ENCODE assay signal across 9 cellular contexts in the genomic region with DNA sequence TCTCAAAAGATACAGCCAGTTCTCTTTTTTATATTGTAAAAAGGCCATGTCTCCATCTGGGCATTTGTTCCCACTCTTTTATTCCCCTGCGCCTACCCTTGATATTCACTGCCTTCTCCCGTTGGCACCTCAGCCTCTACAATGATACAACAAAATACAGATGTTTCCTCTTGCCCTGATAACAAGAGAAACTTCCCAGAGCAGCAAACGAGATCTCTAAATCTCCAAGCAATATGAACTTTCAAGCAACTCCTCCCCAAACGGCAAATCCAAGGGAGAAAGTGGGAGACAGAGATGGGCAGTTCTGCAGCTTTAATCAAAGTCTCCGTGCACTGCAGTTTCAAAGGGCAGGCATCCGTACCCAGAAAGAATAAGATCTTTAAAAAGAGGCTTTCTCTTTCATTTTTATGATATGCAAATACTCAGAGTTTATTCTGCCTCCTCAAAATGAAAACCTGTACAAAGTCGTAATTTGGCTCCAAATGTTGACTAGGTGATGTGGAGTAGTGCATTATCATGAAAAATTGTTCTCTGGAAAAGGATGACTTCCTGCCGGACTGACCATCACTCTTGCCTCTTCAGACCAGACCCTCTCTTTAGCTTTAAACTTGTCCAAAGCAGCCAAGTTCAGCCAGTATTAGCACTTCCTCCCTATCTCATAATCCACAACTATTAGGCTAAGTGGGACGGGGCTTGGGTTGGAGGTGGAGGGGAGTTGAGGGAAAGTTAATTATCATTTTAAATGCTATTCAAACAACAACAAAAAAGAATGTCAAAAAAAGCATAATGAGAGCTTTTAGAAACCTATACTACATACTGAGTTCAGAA. TPM values are rescaled to one million over a fixed set of nuclear protein-coding genes. Genes with fewer than 3 reads are reported as not detected.
A peak's percentile ranks its signal among the peaks of the same experiment; 100 is the strongest.
DNase-seq lines count a peak whose midpoint lies in the region; ATAC-seq and TF ChIP-seq lines count a peak whose summit lies in the region.
"Had no signal": no experiment of that assay in that cellular context is flagged by ENCODE, and none has a peak within 500 bp of the region (broad histone marks: within the 10 kb centered on the region; RNA-seq: fewer than 3 reads in every experiment).

No MANE protein-coding gene starts in this region.

- H3K4me3 Mint-ChIP-seq in activated CD4-positive, alpha-beta memory T cell treated with anti-CD3 and anti-CD28 coated beads, Interleukin-2, amount 10 ng/mL, durations not matched to agents 7 days and 5 days: no peak overlapping the region

- no peaks in the 10 kb centered on the region for H3K36me3 ChIP-seq in ascending aorta
- H3K36me3 ChIP-seq in lower lobe of right lung: no peaks in the 10 kb centered on the region
- H3K36me3 ChIP-seq in thyroid gland: no peaks in the 10 kb centered on the region

- peak overlapping the region; percentile 41 to 75 for H3K4me3 ChIP-seq in ascending aorta
- H3K4me3 ChIP-seq in lower lobe of right lung: peak overlapping the region; percentile 52
- H3K4me3 ChIP-seq in thyroid gland (replicated peaks in 1 of 3): peak overlapping the region in 1 of 3 donors; percentile 8

- intact Hi-C loops in ascending aorta (cut with DNase I) (loop anchor here (5.0 kb wide), 1 partner anchor 82 kb away; no protein-coding TSS in a partner anchor), lower lobe of right lung (cut with DNase I) (no loop called here), thyroid gland (cut with DNase I) (no loop called here), head of caudate nucleus (cut with DNase I) (no loop called here)

- TF ChIP-seq CTCF in ascending aorta (IDR thresholded peaks at IDR 0.05) (no peak), lower lobe of right lung (IDR thresholded peaks at IDR 0.05) (no peak), thyroid gland (IDR thresholded peaks at IDR 0.05) (no peak)

- no peaks in the 10 kb centered on the region for H3K27me3 Mint-ChIP-seq in activated CD4-positive, alpha-beta memory T cell treated with anti-CD3 and anti-CD28 coated beads, Interleukin-2, amount 10 ng/mL, durations not matched to agents 7 days and 5 days

- H3K4me1 ChIP-seq in ascending aorta (peaks cover 0 to 11% of the 10 kb centered on the region in 2 donors), lower lobe of right lung (peaks cover 8% of the 10 kb centered on the region), thyroid gland (peaks cover 0 to 2% of the 10 kb centered on the region in 2 donors)

- H3K9me3 ChIP-seq in ascending aorta (no peaks in the 10 kb centered on the region), lower lobe of right lung (no peaks in the 10 kb centered on the region), thyroid gland (no peaks in the 10 kb centered on the region)

- no peak for TF ChIP-seq POLR2A in thyroid gland (IDR thresholded peaks at IDR 0.05)

- 46 to 58% methylated on average over 9 of the region's 9 CpGs for WGBS in thyroid gland, 2 donors

- CTCF ChIA-PET in activated CD4-positive, alpha-beta memory T cell treated with anti-CD3 and anti-CD28 coated beads, Interleukin-2, amount 10 ng/mL, durations not matched to agents 7 days and 5 days (lab: Charles Lee): no interaction called here

- no peak overlapping the region for H3K27ac Mint-ChIP-seq in activated CD4-positive, alpha-beta memory T cell treated with anti-CD3 and anti-CD28 coated beads, Interleukin-2, amount 10 ng/mL, durations not matched to agents 7 days and 5 days

- H3K4me1 Mint-ChIP-seq in activated CD4-positive, alpha-beta memory T cell treated with anti-CD3 and anti-CD28 coated beads, Interleukin-2, amount 10 ng/mL, durations not matched to agents 7 days and 5 days: no peaks in the 10 kb centered on the region

- ATAC-seq in HG02885 (IDR thresholded peaks at IDR 0.05; ENCODE audit: poor library complexity, unreplicated experiment) (peak; percentile 48), lower lobe of right lung (peak in 1 of 2 donors; percentile 36)

- H3K27me3 ChIP-seq in ascending aorta: no peaks in the 10 kb centered on the region
- no peaks in the 10 kb centered on the region for H3K27me3 ChIP-seq in lower lobe of right lung (ENCODE audit: low read depth)
- no peaks in the 10 kb centered on the region for H3K27me3 ChIP-seq in thyroid gland

- DNase-seq in ascending aorta (ENCODE audit: low spot score in 2 of 2) (no peak), lower lobe of right lung (no peak), thyroid gland (no peak), head of caudate nucleus (no peak), inferior parietal cortex (ENCODE audit: extremely low spot score) (no peak)
- DNase-seq in activated CD4-positive, alpha-beta memory T cell treated with anti-CD3 and anti-CD28 coated beads, Interleukin-2, amount 10 ng/mL, durations not matched to agents 7 days and 5 days: no peak

- H3K9me3 Mint-ChIP-seq in activated CD4-positive, alpha-beta memory T cell treated with anti-CD3 and anti-CD28 coated beads, Interleukin-2, amount 10 ng/mL, durations not matched to agents 7 days and 5 days: no peaks in the 10 kb centered on the region

- peak overlapping the region; percentile 64 to 84 for H3K27ac ChIP-seq in ascending aorta
- peak overlapping the region; percentile 61 for H3K27ac ChIP-seq in lower lobe of right lung
- peak overlapping the region; percentile 14 to 68 (median 24) for H3K27ac ChIP-seq in thyroid gland
- H3K27ac ChIP-seq: epithelial cell of prostate, RWPE1 had no signal

- POLR2A ChIA-PET in activated CD4-positive, alpha-beta memory T cell treated with anti-CD3 and anti-CD28 coated beads, Interleukin-2, amount 10 ng/mL, durations not matched to agents 7 days and 5 days (lab: Charles Lee): no interaction called here

- no peaks in the 10 kb centered on the region for H3K36me3 Mint-ChIP-seq in activated CD4-positive, alpha-beta memory T cell treated with anti-CD3 and anti-CD28 coated beads, Interleukin-2, amount 10 ng/mL, durations not matched to agents 7 days and 5 days (ENCODE audit: low read depth)

RNA-seq across cellular contexts. Expression of a gene that starts 0.7 kb away (rescaled TPM):
- 11.7 TPM for total RNA-seq in ascending aorta
- 17.2 TPM for total RNA-seq in lower lobe of right lung
- 10 to 100 TPM in 3 of 4 donors, 1 to 10 TPM in 1; 9.7 to 31.4 (median 12.6) TPM for total RNA-seq in thyroid gland
- total RNA-seq in activated CD4-positive, alpha-beta memory T cell treated with anti-CD3 and anti-CD28 coated beads, Interleukin-2, amount 10 ng/mL, durations not matched to agents 7 days and 5 days: not detected

Comparison
In these comparisons a context has a peak if more than half of its experiments do, and no peak if none do; other contexts are left out.
1. H3K27ac ChIP-seq: peak in every context shown above with its lines; median percentile 74 in ascending aorta; 61 in lower lobe of right lung; 24 in thyroid gland.
2. RNA of a gene that starts 0.7 kb away (total RNA-seq): 17.2 TPM in lower lobe of right lung (single experiment), 9.7 to 31.4 TPM in thyroid gland and 11.7 TPM in ascending aorta (single experiment); not detected in activated CD4-positive, alpha-beta memory T cell treated with anti-CD3 and anti-CD28 coated beads, Interleukin-2, amount 10 ng/mL, durations not matched to agents 7 days and 5 days; every median in the first group is over 10 times any median in the second.